In genomic region chr2:129458006-129458405, GRCh38 we compare ENCODE assay signal across 26 cellular contexts.
DNase-seq lines count a peak whose midpoint lies in the region; ATAC-seq, FAIRE-seq and TF ChIP-seq lines count a peak whose summit lies in the region.
"Had no signal": no experiment of that assay in that cellular context is flagged by ENCODE, and none has a peak within 500 bp of the region (broad histone marks: within the 10 kb centered on the region; RNA-seq: fewer than 3 reads in every experiment).

No MANE protein-coding gene starts in this region.

- no peak overlapping the region for H2BK120ac ChIP-seq in neuronal stem cell (ENCODE audit: low read depth, low read length)

- H3K36me3 ChIP-seq in RWPE2 (ENCODE audit: low read depth) (no peaks in the 10 kb centered on the region), SJCRH30 (no peaks in the 10 kb centered on the region), neuronal stem cell (replicated peaks in 1 of 2; ENCODE audit: control insufficient read depth in 2 of 2, insufficient read depth in 2 of 2, low read length in 2 of 2) (no peaks in the 10 kb centered on the region), spleen (no peaks in the 10 kb centered on the region)
- H3K36me3 ChIP-seq: BE2C, BLaER1 had no signal

- no peak overlapping the region for H4K91ac ChIP-seq in neuronal stem cell (ENCODE audit: low read depth, low read length, poor library complexity)

- no peak overlapping the region for H3K18ac ChIP-seq in neuronal stem cell (ENCODE audit: low read length)

- H3K27ac ChIP-seq in RWPE2 (ENCODE audit: poor library complexity, severe bottlenecking) (no peak overlapping the region), SJCRH30 (peak overlapping the region; percentile 86), neuronal stem cell (replicated peaks; ENCODE audit: low read length) (no peak overlapping the region), spleen (no peak overlapping the region)
- H3K27ac ChIP-seq: BLaER1 had no signal

- no peak for TF ChIP-seq CTCF in RWPE2 (IDR thresholded peaks at IDR 0.05; ENCODE audit: poor library complexity, severe bottlenecking)
- no peak for TF ChIP-seq CTCF in spleen (IDR thresholded peaks at IDR 0.05 in 8 of 11, conservative IDR thresholded peaks at IDR 0.05 in 3 of 11)

- H3K4me2 ChIP-seq in neuronal stem cell (ENCODE audit: insufficient read depth, low read length, poor library complexity, severe bottlenecking): no peak overlapping the region
- H3K4me2 ChIP-seq: BLaER1 had no signal

- no peak overlapping the region for H3K23ac ChIP-seq in neuronal stem cell (ENCODE audit: low read depth, low read length, poor library complexity)

- peak overlapping the region; percentile 49 for H2AK5ac ChIP-seq in neuronal stem cell (ENCODE audit: low read depth, low read length)

- DNase-seq in RWPE2 (ENCODE audit: low spot score) (peak; percentile 27), SJCRH30 (no peak), neuronal stem cell (ENCODE audit: low spot score) (no peak), spleen (no peak), urothelium cell line (ENCODE audit: low spot score) (no peak), NCI-H1417 treated with DMSO at 0.1 percent for 48 hours (lab: John Stamatoyannopoulos, UW) (no peak)
- DNase-seq: 8988T; ACHN; BE2C; C1 segment of cervical spinal cord; CD4-positive, alpha-beta memory T cell; CD4-positive, CD25-positive, alpha-beta regulatory T cell; CD8-positive, alpha-beta memory T cell; COR-L47; DMS 273 treated with DMSO at 0.1 percent for 48 hours; DMS153; DMS53; DMS79; DND-41; EL; GDM1 had no signal

- no peak for ATAC-seq in RWPE2 (ENCODE audit: low read depth)
- ATAC-seq: GM12878 had no signal

- H2BK12ac ChIP-seq in neuronal stem cell (ENCODE audit: low read length): no peak overlapping the region

- H3K9me3 ChIP-seq in RWPE2 (ENCODE audit: severe bottlenecking) (no peaks in the 10 kb centered on the region), SJCRH30 (replicated peaks) (no peaks in the 10 kb centered on the region), neuronal stem cell (replicated peaks in 1 of 2; ENCODE audit: control insufficient read depth in 2 of 2, insufficient read depth in 1 of 2, low read depth in 1 of 2, low read length in 2 of 2) (no peaks in the 10 kb centered on the region), spleen (no peaks in the 10 kb centered on the region)
- H3K9me3 ChIP-seq: BE2C, BLaER1 had no signal

- TF ChIP-seq POLR2A in spleen (IDR thresholded peaks at IDR 0.05): no peak

- H3K27me3 ChIP-seq in RWPE2 (ENCODE audit: insufficient read depth, poor library complexity, severe bottlenecking) (no peaks in the 10 kb centered on the region), SJCRH30 (no peaks in the 10 kb centered on the region), neuronal stem cell (ENCODE audit: control insufficient read depth in 3 of 3, insufficient read depth in 3 of 3, low read depth in 1 of 3, low read length in 3 of 3) (no peaks in the 10 kb centered on the region), spleen (replicated peaks in 1 of 7) (no peaks in the 10 kb centered on the region)
- H3K27me3 ChIP-seq: BE2C, BLaER1 had no signal

- no peak for FAIRE-seq in urothelium cell line (lab: Jason Lieb, UNC)
- FAIRE-seq: A204.1, GM12878, GM12892, GM18507 had no signal

- no peaks in the 10 kb centered on the region for H3K79me1 ChIP-seq in neuronal stem cell (ENCODE audit: low read depth, low read length)

- WGBS in neuronal stem cell (ENCODE audit: extremely low coverage in 2 of 2, insufficient read length in 2 of 2, insufficient replicate concordance in 1 of 2), 2 donors: no CpG with 5 or more reads among the region's 7 CpGs
- WGBS in spleen, 5 donors: 73 to 95% (median 90%) methylated on average over 6 to 7 of the region's 7 CpGs

- no peak overlapping the region for H2BK5ac ChIP-seq in neuronal stem cell (ENCODE audit: low read length)

- no peak overlapping the region for H2AFZ ChIP-seq in neuronal stem cell (ENCODE audit: low read length)

- intact Hi-C loops in spleen (cut with DNase I; ENCODE audit: low total_unique reads): no loop called here

- H3K4ac ChIP-seq in neuronal stem cell (ENCODE audit: low read length): no peak overlapping the region

- H2BK15ac ChIP-seq in neuronal stem cell (ENCODE audit: low read length): no peak overlapping the region

- no peak overlapping the region for H3K9ac ChIP-seq in neuronal stem cell (ENCODE audit: low read depth, low read length, poor library complexity)
- H3K9ac ChIP-seq: BLaER1 had no signal

- no peaks in the 10 kb centered on the region for H3K4me1 ChIP-seq in RWPE2 (ENCODE audit: insufficient read depth, poor library complexity, severe bottlenecking)
- peaks cover 25% of the 10 kb centered on the region for H3K4me1 ChIP-seq in SJCRH30
- H3K4me1 ChIP-seq in neuronal stem cell (ENCODE audit: control insufficient read depth in 2 of 2, insufficient read depth in 1 of 2, low read depth in 1 of 2, low read length in 2 of 2): no peaks in the 10 kb centered on the region
- H3K4me1 ChIP-seq in spleen: no peaks in the 10 kb centered on the region
- H3K4me1 ChIP-seq: BE2C, BLaER1 had no signal

- H3K4me3 ChIP-seq in RWPE2 (ENCODE audit: severe bottlenecking) (no peak overlapping the region), SJCRH30 (peak overlapping the region; percentile 22), neuronal stem cell (ENCODE audit: low read length in 2 of 2) (no peak overlapping the region), spleen (no peak overlapping the region)
- H3K4me3 ChIP-seq: BLaER1, GM12878 had no signal

- no peak overlapping the region for H3K14ac ChIP-seq in neuronal stem cell (ENCODE audit: low read length)

- no peak overlapping the region for H4K8ac ChIP-seq in neuronal stem cell (ENCODE audit: low read depth, low read length)
